In genomic region chr15:38066612-38067011, GRCh38 we compare ENCODE assay signal across 33 cellular contexts.
"Had no signal": no experiment of that assay in that cellular context is flagged by ENCODE, and none has a peak within 500 bp of the region (broad histone marks: within the 10 kb centered on the region; RNA-seq: fewer than 3 reads in every experiment).

No MANE protein-coding gene starts in this region.

- H3K9me3 ChIP-seq: ascending aorta, breast epithelium, colonic mucosa had no signal

- ATAC-seq: activated CD4-positive, alpha-beta T cell treated with anti-CD3 and anti-CD28 coated beads for 36 hours; activated CD8-positive, alpha-beta memory T cell treated with anti-CD3 and anti-CD28 coated beads, Interleukin-2, amount 10 ng/mL, durations not matched to agents 7 days and 5 days; activated CD8-positive, alpha-beta T cell treated with anti-CD3 and anti-CD28 coated beads, Interleukin-2, amount 10 ng/mL, durations not matched to agents 7 days and 5 days; activated naive CD8-positive, alpha-beta T cell treated with anti-CD3 and anti-CD28 coated beads, Interleukin-2, amount 50 U/mL, for 24 hours; esophagus mucosa; T-helper 17 cell had no signal

- H3K36me3 Mint-ChIP-seq: activated CD4-positive, alpha-beta memory T cell treated with anti-CD3 and anti-CD28 coated beads for 36 hours; activated CD8-positive, alpha-beta memory T cell treated with anti-CD3 and anti-CD28 coated beads, Interleukin-2, amount 10 ng/mL, durations not matched to agents 7 days and 5 days; activated naive CD4-positive, alpha-beta T cell treated with anti-CD3 and anti-CD28 coated beads, Interleukin-2, amount 50 U/mL, for 24 hours; brain had no signal

- H3K27ac Mint-ChIP-seq: activated CD4-positive, alpha-beta memory T cell treated with anti-CD3 and anti-CD28 coated beads for 36 hours; activated CD4-positive, alpha-beta T cell treated with anti-CD3 and anti-CD28 coated beads for 36 hours; activated CD4-positive, alpha-beta T cell treated with anti-CD3 and anti-CD28 coated beads, Interleukin-2, amount 10 ng/mL, durations not matched to agents 24 days and 14 days; activated CD8-positive, alpha-beta memory T cell treated with anti-CD3 and anti-CD28 coated beads, Interleukin-2, amount 10 ng/mL, durations not matched to agents 7 days and 5 days; activated CD8-positive, alpha-beta T cell treated with anti-CD3 and anti-CD28 coated beads, Interleukin-2, amount 10 ng/mL, durations not matched to agents 7 days and 5 days; activated naive CD4-positive, alpha-beta T cell treated with anti-CD3 and anti-CD28 coated beads for 36 hours; activated naive CD4-positive, alpha-beta T cell treated with anti-CD3 and anti-CD28 coated beads, Interleukin-2, amount 50 U/mL, for 24 hours; activated naive CD8-positive, alpha-beta T cell treated with anti-CD3 and anti-CD28 coated beads for 36 hours; activated naive CD8-positive, alpha-beta T cell treated with anti-CD3 and anti-CD28 coated beads, Interleukin-2, amount 50 U/mL, for 24 hours; activated T-helper 1 cell treated with anti-CD3 and anti-CD28 coated beads, Interleukin-12 subunit alpha, Interleukin-12 subunit beta, Interleukin-2, Interleukin-4 antibody, amounts not matched to agents 30 ng/mL and 10 ng/mL and 1 ng/mL, durations not matched to agents 14 hours and 24 hours and 36 hours; activated T-helper 2 cell treated with anti-CD3 and anti-CD28 coated beads, Interferon-gamma antibody, Interleukin-2, Interleukin-4, amounts not matched to agents 10 μg/mL and 5 μg/mL and 100 μg/mL, durations not matched to agents 14 hours and 24 hours and 36 hours; endodermal cell; T-helper 17 cell; T-helper 2 cell treated with Interferon-gamma antibody and Interleukin-4, amounts not matched to agents 5 μg/mL and 100 μg/mL, for 36 hours had no signal

- H3K4me3 Mint-ChIP-seq: activated CD4-positive, alpha-beta memory T cell treated with anti-CD3 and anti-CD28 coated beads for 36 hours; activated CD4-positive, alpha-beta T cell treated with anti-CD3 and anti-CD28 coated beads for 36 hours; activated CD4-positive, alpha-beta T cell treated with anti-CD3 and anti-CD28 coated beads, Interleukin-2, amount 10 ng/mL, durations not matched to agents 24 days and 14 days; activated CD8-positive, alpha-beta memory T cell treated with anti-CD3 and anti-CD28 coated beads, Interleukin-2, amount 10 ng/mL, durations not matched to agents 7 days and 5 days; activated CD8-positive, alpha-beta T cell treated with anti-CD3 and anti-CD28 coated beads, Interleukin-2, amount 10 ng/mL, durations not matched to agents 7 days and 5 days; activated naive CD4-positive, alpha-beta T cell treated with anti-CD3 and anti-CD28 coated beads for 36 hours; activated naive CD4-positive, alpha-beta T cell treated with anti-CD3 and anti-CD28 coated beads, Interleukin-2, amount 50 U/mL, for 24 hours; activated naive CD8-positive, alpha-beta T cell treated with anti-CD3 and anti-CD28 coated beads for 36 hours; activated naive CD8-positive, alpha-beta T cell treated with anti-CD3 and anti-CD28 coated beads, Interleukin-2, amount 50 U/mL, for 24 hours; activated T-helper 1 cell treated with anti-CD3 and anti-CD28 coated beads, Interleukin-12 subunit alpha, Interleukin-12 subunit beta, Interleukin-2, Interleukin-4 antibody, amounts not matched to agents 30 ng/mL and 10 ng/mL and 1 ng/mL, durations not matched to agents 14 hours and 24 hours and 36 hours; endodermal cell; T-helper 17 cell; T-helper 2 cell treated with Interferon-gamma antibody and Interleukin-4, amounts not matched to agents 5 μg/mL and 100 μg/mL, for 36 hours had no signal

- DNase-seq: activated CD4-positive, alpha-beta memory T cell treated with anti-CD3 and anti-CD28 coated beads for 36 hours; activated CD4-positive, alpha-beta T cell treated with anti-CD3 and anti-CD28 coated beads for 36 hours; activated CD4-positive, alpha-beta T cell treated with anti-CD3 and anti-CD28 coated beads, Interleukin-2, amount 10 ng/mL, durations not matched to agents 24 days and 14 days; activated CD4-positive, CD25-positive, alpha-beta regulatory T cell; activated CD4-positive, CD25-positive, alpha-beta regulatory T cell treated with anti-CD3 and anti-CD28 coated beads, Interleukin-2, amount 50 U/mL, for 72 hours; activated CD8-positive, alpha-beta memory T cell treated with anti-CD3 and anti-CD28 coated beads, Interleukin-2, amount 10 ng/mL, durations not matched to agents 7 days and 5 days; activated CD8-positive, alpha-beta memory T cell treated with anti-CD3 and anti-CD28 coated beads, Interleukin-2, amount 50 U/mL, for 4 hours; activated CD8-positive, alpha-beta T cell treated with anti-CD3 and anti-CD28 coated beads, Interleukin-2, amount 10 ng/mL, durations not matched to agents 7 days and 5 days; activated effector memory CD4-positive, alpha-beta T cell treated with anti-CD3 and anti-CD28 coated beads, Interleukin-2, amount 50 U/mL, for 16 hours; activated naive CD4-positive, alpha-beta T cell treated with anti-CD3 and anti-CD28 coated beads for 36 hours; activated naive CD8-positive, alpha-beta T cell treated with anti-CD3 and anti-CD28 coated beads for 36 hours; activated naive CD8-positive, alpha-beta T cell treated with anti-CD3 and anti-CD28 coated beads, Interleukin-2, amount 50 U/mL, for 24 hours; activated T-cell treated with anti-CD3 and anti-CD28 coated beads, Interleukin-2, amount 50 U/mL, for 1 hour; activated T-cell treated with anti-CD3 and anti-CD28 coated beads, Interleukin-2, amount 50 U/mL, for 48 hours; central memory CD4-positive, alpha-beta T cell; cerebellar nuclear complex; colonic mucosa; dorsolateral prefrontal cortex; effector memory CD4-positive, alpha-beta T cell; endodermal cell; foreskin fibroblast; T-helper 1 cell; T-helper 17 cell; T1000 had no signal

- H3K27ac ChIP-seq: ascending aorta, breast epithelium, cardiac muscle cell, colonic mucosa had no signal

- H3K4me3 ChIP-seq: ascending aorta, breast epithelium, cardiac muscle cell, colonic mucosa, dorsolateral prefrontal cortex had no signal

- H3K4me1 Mint-ChIP-seq: activated naive CD4-positive, alpha-beta T cell treated with anti-CD3 and anti-CD28 coated beads, Interleukin-2, amount 50 U/mL, for 24 hours had no signal

- H3K27me3 ChIP-seq: ascending aorta, breast epithelium, cardiac muscle cell, colonic mucosa, dorsolateral prefrontal cortex had no signal

- H3K9me3 Mint-ChIP-seq: activated CD4-positive, alpha-beta memory T cell treated with anti-CD3 and anti-CD28 coated beads for 36 hours; activated CD4-positive, alpha-beta T cell treated with anti-CD3 and anti-CD28 coated beads, Interleukin-2, amount 10 ng/mL, durations not matched to agents 24 days and 14 days; activated naive CD4-positive, alpha-beta T cell treated with anti-CD3 and anti-CD28 coated beads for 36 hours; activated naive CD4-positive, alpha-beta T cell treated with anti-CD3 and anti-CD28 coated beads, Interleukin-2, amount 50 U/mL, for 24 hours; activated naive CD8-positive, alpha-beta T cell treated with anti-CD3 and anti-CD28 coated beads, Interleukin-2, amount 50 U/mL, for 24 hours; activated T-helper 1 cell treated with anti-CD3 and anti-CD28 coated beads, Interleukin-12 subunit alpha, Interleukin-12 subunit beta, Interleukin-2, Interleukin-4 antibody, amounts not matched to agents 30 ng/mL and 10 ng/mL and 1 ng/mL, durations not matched to agents 14 hours and 24 hours and 36 hours; activated T-helper 2 cell treated with anti-CD3 and anti-CD28 coated beads, Interferon-gamma antibody, Interleukin-2, Interleukin-4, amounts not matched to agents 10 μg/mL and 5 μg/mL and 100 μg/mL, durations not matched to agents 14 hours and 24 hours and 36 hours; brain; endodermal cell; T-helper 2 cell treated with Interferon-gamma antibody and Interleukin-4, amounts not matched to agents 5 μg/mL and 100 μg/mL, for 36 hours had no signal

- H3K36me3 ChIP-seq: ascending aorta, breast epithelium, cardiac muscle cell, colonic mucosa had no signal
